ENCODE assay signal across 18 cellular contexts in genomic region chr3:10467904-10468610, GRCh38. TPM values are rescaled to one million over a fixed set of nuclear protein-coding genes. Genes with fewer than 3 reads are reported as not detected.
DNase-seq lines count a peak whose midpoint lies in the region; ATAC-seq, FAIRE-seq and TF ChIP-seq lines count a peak whose summit lies in the region.
"Had no signal": no experiment of that assay in that cellular context is flagged by ENCODE, and none has a peak within 500 bp of the region (broad histone marks: within the 10 kb centered on the region; RNA-seq: fewer than 3 reads in every experiment).

No MANE protein-coding gene starts in this region.

- H3K27ac ChIP-seq in PC-3 (ENCODE audit: low read length) (no peak overlapping the region), kidney (ENCODE audit: low read depth in 2 of 2, low read length in 2 of 2) (no peak overlapping the region)
- H3K27ac ChIP-seq: lower lobe of right lung, ovary, SJCRH30 had no signal

- no peaks in the 10 kb centered on the region for H4K20me1 ChIP-seq in PC-3 (ENCODE audit: low read length)

- TF ChIP-seq CTCF in PC-3 (conservative IDR thresholded peaks at IDR 0.05; ENCODE audit: low read depth, low read length) (no peak), kidney (IDR thresholded peaks at IDR 0.05; ENCODE audit: borderline replicate concordance, extremely low read depth, insufficient read depth) (no peak)

- no peaks in the 10 kb centered on the region for H3K9me2 ChIP-seq in PC-3 (replicated peaks; ENCODE audit: low read length)

- ATAC-seq in PC-3 = peak; percentile 92
- ATAC-seq in HG02981 (IDR thresholded peaks at IDR 0.05; ENCODE audit: unreplicated experiment) = no peak
- no peak for ATAC-seq in HG03139 (IDR thresholded peaks at IDR 0.05; ENCODE audit: unreplicated experiment)
- ATAC-seq: activated CD4-positive, CD25-positive, alpha-beta regulatory T cell treated with anti-CD3 and anti-CD28 coated beads, Interleukin-2, amount 50 U/mL, for 24 hours; GM23338; lower lobe of right lung had no signal

- POLR2A ChIA-PET in PC-3 (lab: Charles Lee; ENCODE audit: unreplicated experiment) = no interaction called here

- no peaks in the 10 kb centered on the region for H3K4me1 ChIP-seq in PC-3 (ENCODE audit: insufficient read depth, low read length)
- H3K4me1 ChIP-seq in kidney (ENCODE audit: control insufficient read depth in 1 of 2, insufficient read depth in 1 of 2, low read depth in 1 of 2, low read length in 2 of 2) = no peaks in the 10 kb centered on the region
- H3K4me1 ChIP-seq: lower lobe of right lung, SJCRH30 had no signal

- BruUV-seq in PC-3 (replicated peaks; lab: Mats Ljungman, UMichigan) = no TSS peak

- no peak for FAIRE-seq in kidney (lab: Jason Lieb, UNC)
- FAIRE-seq: HTR-8/SVneo had no signal

- CTCF ChIA-PET in PC-3 (lab: Charles Lee) = no interaction called here

- no peaks in the 10 kb centered on the region for H3K79me2 ChIP-seq in PC-3 (ENCODE audit: low read length)

- H3K4me3 ChIP-seq in PC-3 (ENCODE audit: low read length) (no peak overlapping the region), kidney (ENCODE audit: low read length in 2 of 2) (no peak overlapping the region)
- H3K4me3 ChIP-seq: GM23338, lower lobe of right lung, ovary, SJCRH30 had no signal

- H3K36me3 ChIP-seq in PC-3 (ENCODE audit: low read depth, low read length) (no peaks in the 10 kb centered on the region), kidney (ENCODE audit: control insufficient read depth in 1 of 2, insufficient read depth in 2 of 2, low read length in 2 of 2) (no peaks in the 10 kb centered on the region)
- H3K36me3 ChIP-seq: lower lobe of right lung, ovary, SJCRH30 had no signal

- no peak overlapping the region for H2AFZ ChIP-seq in PC-3 (ENCODE audit: low read length)
- H2AFZ ChIP-seq: GM23338 had no signal

- H3K9me3 ChIP-seq in PC-3 (ENCODE audit: low read length) = no peaks in the 10 kb centered on the region
- H3K9me3 ChIP-seq in kidney (ENCODE audit: control insufficient read depth in 1 of 2, low read length in 2 of 2) = no peaks in the 10 kb centered on the region
- H3K9me3 ChIP-seq: lower lobe of right lung, ovary, SJCRH30 had no signal

- no peaks in the 10 kb centered on the region for H3F3A ChIP-seq in PC-3 (ENCODE audit: low read length, unreplicated experiment)

- DNase-seq in DMS 273 (lab: John Stamatoyannopoulos, UW; ENCODE audit: unreplicated experiment) (peak; percentile 94), NCI-H1092 (lab: John Stamatoyannopoulos, UW) (peak; percentile 73), PC-3 (peak; percentile 63), kidney (peak; percentile 53), anterior cingulate cortex (lab: John Stamatoyannopoulos, UW) (no peak)
- DNase-seq: central memory CD4-positive, alpha-beta T cell; effector memory CD4-positive, alpha-beta T cell; lower lobe of right lung; naive B cell; NCI-H526; ovary; SJCRH30 had no signal

- no peak overlapping the region for H3K4me2 ChIP-seq in PC-3 (ENCODE audit: low read length)
- H3K4me2 ChIP-seq: GM23338 had no signal

- H3K27me3 ChIP-seq in PC-3 (ENCODE audit: low read length) = peaks cover 46% of the 10 kb centered on the region
- H3K27me3 ChIP-seq: ovary, SJCRH30 had no signal

- intact Hi-C loops in PC-3 (cut with micrococcal nuclease) = no loop called here
- intact Hi-C loops in kidney (cut with DNase I) = no loop called here

- no peak overlapping the region for H3K9ac ChIP-seq in PC-3 (ENCODE audit: low read length)
- H3K9ac ChIP-seq in kidney (ENCODE audit: low read length in 2 of 2) = no peak overlapping the region

RNA-seq across cellular contexts. Expression of gene ATP2B2, which starts 37.3 kb away (rescaled TPM):
- not detected in 2 replicates for total RNA-seq in PC-3 (2014; rRNA removed)
- 0.19 TPM for total RNA-seq in kidney
- polyA plus RNA-seq in kidney (ENCODE audit: insufficient read depth, low read depth, low replicate concordance) = 0.22 TPM
- total RNA-seq: LHCN-M2, SJCRH30 had no signal

Comparison
In these comparisons a context has a peak if more than half of its experiments do, and no peak if none do; other contexts are left out.
1. DNase-seq: peak in DMS 273 (single experiment), NCI-H1092 (single experiment), PC-3 (single experiment) and kidney (single experiment); none in anterior cingulate cortex (0 of 58).